In genomic region chr7:129159539-129159938, GRCh38 we compare ENCODE assay signal across 17 cellular contexts. TPM values are rescaled to one million over a fixed set of nuclear protein-coding genes. Genes with fewer than 3 reads are reported as not detected.
"Had no signal": no experiment of that assay in that cellular context is flagged by ENCODE, and none has a peak within 500 bp of the region (broad histone marks: within the 10 kb centered on the region; RNA-seq: fewer than 3 reads in every experiment).

No MANE protein-coding gene starts in this region.

- H3K4me3 ChIP-seq: stomach, suprapubic skin, tibial nerve had no signal

- H3K4me1 ChIP-seq: stomach, suprapubic skin, tibial nerve had no signal

- H3K27me3 Mint-ChIP-seq: activated naive CD8-positive, alpha-beta T cell treated with anti-CD3 and anti-CD28 coated beads for 36 hours had no signal

- H3K27ac Mint-ChIP-seq: activated naive CD8-positive, alpha-beta T cell treated with anti-CD3 and anti-CD28 coated beads for 36 hours; T-helper 17 cell had no signal

- H3K27ac ChIP-seq: epithelial cell of prostate, stomach, suprapubic skin, tibial nerve had no signal

- DNase-seq: activated CD4-positive, alpha-beta T cell treated with anti-CD3 and anti-CD28 coated beads for 4 hours; activated CD4-positive, alpha-beta T cell treated with anti-CD3 and anti-CD28 coated beads, Interleukin-2, amount 50 U/mL, for 48 hours; activated CD4-positive, CD25-positive, alpha-beta regulatory T cell; activated naive CD4-positive, alpha-beta T cell treated with Interleukin-2 at 50 U/mL for 16 hours; activated naive CD8-positive, alpha-beta T cell treated with anti-CD3 and anti-CD28 coated beads for 36 hours; activated T-cell treated with anti-CD3 and anti-CD28 coated beads, Interleukin-2, amount 50 U/mL, for 48 hours; cerebellar nuclear complex; cortex of kidney; kidney; occipital lobe; stimulated activated CD4-positive, alpha-beta T cell treated with anti-CD3 and anti-CD28 coated beads, Interleukin-4, amount 100 ng/mL, for 4 hours; stomach; SW 1271; T-helper 17 cell had no signal

- ATAC-seq: T-helper 17 cell had no signal

- H3K4me3 Mint-ChIP-seq: activated naive CD8-positive, alpha-beta T cell treated with anti-CD3 and anti-CD28 coated beads for 36 hours; T-helper 17 cell had no signal

- H3K9me3 ChIP-seq: stomach, suprapubic skin, tibial nerve had no signal

- H3K27me3 ChIP-seq: suprapubic skin, tibial nerve had no signal

- H3K36me3 ChIP-seq: suprapubic skin, tibial nerve had no signal

- H3K9me3 Mint-ChIP-seq: activated naive CD8-positive, alpha-beta T cell treated with anti-CD3 and anti-CD28 coated beads for 36 hours had no signal

- H3K36me3 Mint-ChIP-seq: activated naive CD8-positive, alpha-beta T cell treated with anti-CD3 and anti-CD28 coated beads for 36 hours had no signal

- H3K4me1 Mint-ChIP-seq: activated naive CD8-positive, alpha-beta T cell treated with anti-CD3 and anti-CD28 coated beads for 36 hours; T-helper 17 cell had no signal

RNA-seq across cellular contexts. Expression of gene SMO, which starts 28.9 kb away (rescaled TPM):
- total RNA-seq: T-helper 17 cell had no signal
